In genomic region chr1:2231667-2232254, GRCh38 we compare ENCODE assay signal across 8 cellular contexts. TPM values are rescaled to one million over a fixed set of nuclear protein-coding genes. Genes with fewer than 3 reads are reported as not detected.
DNase-seq lines count a peak whose midpoint lies in the region; ATAC-seq and FAIRE-seq lines count a peak whose summit lies in the region.

No MANE protein-coding gene starts in this region.

- 2% methylated on average over 21 of the region's 21 CpGs for WGBS in aorta, 2 donors

- no peaks in the 10 kb centered on the region for H3K27me3 ChIP-seq in aorta (ENCODE audit: control insufficient read depth in 1 of 2, insufficient read depth in 2 of 2, low read length in 1 of 2)

- DNase-seq in GM18507 (ENCODE audit: extremely low spot score, insufficient read length, low read depth): no peak
- peak; percentile 73 for DNase-seq in SKM-1 treated with dmso at 0.1 percent for 144 hours (lab: John Stamatoyannopoulos, UW; ENCODE audit: unreplicated experiment)
- DNase-seq in amniotic epithelial cell (ENCODE audit: low read depth): peak; percentile 84
- peak; percentile 88 for DNase-seq in left ventricle myocardium superior
- DNase-seq in posterior cingulate gyrus: peak in 7 of 10 donors; percentile 57 to 96 (median 75)
- DNase-seq in aorta: peak; percentile 93 to 95
- no peak for DNase-seq in COR-L47 (lab: John Stamatoyannopoulos, UW)
- no peak for DNase-seq in NCI-H345 (lab: John Stamatoyannopoulos, UW)

- intact Hi-C loops in left ventricle myocardium superior (cut with micrococcal nuclease): no loop called here
- intact Hi-C loops in posterior cingulate gyrus (cut with DNase I): loop anchor here (5.0 kb wide), 1 partner anchor 81 kb away; no protein-coding TSS in a partner anchor
- intact Hi-C loops in aorta (cut with DNase I): loop anchor here (5.0 kb wide), 3 partner anchors 46 to 81 kb away; no protein-coding TSS in a partner anchor

- peaks cover 0 to 6% of the 10 kb centered on the region in 2 donors for H3K4me1 ChIP-seq in aorta (ENCODE audit: control insufficient read depth in 1 of 2, insufficient read depth in 2 of 2, low read length in 2 of 2)

- ATAC-seq in left ventricle myocardium superior: peak; percentile 27
- peak; percentile 56 for ATAC-seq in aorta (ENCODE audit: low FRiP score)

- no peaks in the 10 kb centered on the region for H3K9me3 ChIP-seq in aorta (ENCODE audit: control insufficient read depth, low read length)

- H3K27ac ChIP-seq in aorta (ENCODE audit: low read depth in 1 of 2, low read length in 2 of 2): peak overlapping the region in 1 of 2 donors; percentile 82

- peak overlapping the region; percentile 93 for H3K4me3 ChIP-seq in aorta (ENCODE audit: low read length in 2 of 2)

- no peaks in the 10 kb centered on the region for H3K36me3 ChIP-seq in aorta (ENCODE audit: control insufficient read depth in 1 of 2, insufficient read depth in 2 of 2, low read length in 1 of 2)

- peak; percentile 44 for FAIRE-seq in GM18507 (lab: Jason Lieb, UNC)

RNA-seq across cellular contexts. Expression of gene SKI, which starts 3.6 kb away (rescaled TPM):
- total RNA-seq in left ventricle myocardium superior (35.3 TPM), aorta (100 to 1,000 TPM; 114 to 129 TPM)
- 10 to 100 TPM; 20.7 to 34.7 TPM for polyA plus RNA-seq in aorta

RNA-seq across cellular contexts. Expression of gene FAAP20, which starts 37.2 kb away (rescaled TPM):
- 38.4 TPM for total RNA-seq in left ventricle myocardium superior
- total RNA-seq in aorta: 10 to 100 TPM; 49.0 to 59.9 TPM
- polyA plus RNA-seq in aorta: 100 to 1,000 TPM in 1 of 2 donors, 10 to 100 TPM in 1; 61.2 to 124 TPM

Comparison
In these comparisons a context has a peak if more than half of its experiments do, and no peak if none do; other contexts are left out.
1. DNase-seq: peak in SKM-1 treated with dmso at 0.1 percent for 144 hours (single experiment), amniotic epithelial cell (single experiment), left ventricle myocardium superior (single experiment), posterior cingulate gyrus (7 of 10) and aorta (2 of 2); none in GM18507 (single experiment), COR-L47 (single experiment) and NCI-H345 (single experiment).